14 cellular contexts compared by ENCODE assay signal in genomic region chr5:122967085-122967484, GRCh38.
DNase-seq lines count a peak whose midpoint lies in the region; ATAC-seq lines count a peak whose summit lies in the region.
"Had no signal": no experiment of that assay in that cellular context is flagged by ENCODE, and none has a peak within 500 bp of the region (broad histone marks: within the 10 kb centered on the region; RNA-seq: fewer than 3 reads in every experiment).

No MANE protein-coding gene starts in this region.

- H3K4me3 Mint-ChIP-seq in memory B cell = no peak overlapping the region
- H3K4me3 Mint-ChIP-seq: T-cell had no signal

- no peaks in the 10 kb centered on the region for H3K9me3 Mint-ChIP-seq in memory B cell

- DNase-seq in memory B cell (ENCODE audit: low spot score in 2 of 2) = no peak
- no peak for DNase-seq in activated CD4-positive, alpha-beta T cell treated with anti-CD3 and anti-CD28 coated beads, Interleukin-2, amount 50 U/mL, for 1 hour
- DNase-seq in SW 1271 (lab: John Stamatoyannopoulos, UW) = no peak
- no peak for DNase-seq in ecto neural progenitor cell (ENCODE audit: low spot score)
- DNase-seq: activated CD8-positive, alpha-beta memory T cell treated with anti-CD3 and anti-CD28 coated beads for 24 hours; cerebellar nuclear complex; foreskin fibroblast; left ventricle myocardium inferior; NCI-H1048; T-cell had no signal

- peaks cover 4% of the 10 kb centered on the region for H3K4me1 Mint-ChIP-seq in memory B cell
- H3K4me1 Mint-ChIP-seq: T-cell had no signal

- peak overlapping the region; percentile 20 for H3K27ac Mint-ChIP-seq in memory B cell
- H3K27ac Mint-ChIP-seq: T-cell had no signal

- ATAC-seq in GM19025 (IDR thresholded peaks at IDR 0.05; ENCODE audit: low read depth, unreplicated experiment) (peak; percentile 9), GM21619 (IDR thresholded peaks at IDR 0.05; ENCODE audit: unreplicated experiment) (peak; percentile 31), HG03135 (IDR thresholded peaks at IDR 0.05; ENCODE audit: unreplicated experiment) (peak; percentile 29), memory B cell (ENCODE audit: low read depth) (peak; percentile 48), GM18873 (IDR thresholded peaks at IDR 0.05; ENCODE audit: low FRiP score, unreplicated experiment) (no peak)
- ATAC-seq: T-cell had no signal

- H3K27me3 Mint-ChIP-seq in memory B cell = no peaks in the 10 kb centered on the region
- H3K27me3 Mint-ChIP-seq: T-cell had no signal

- H3K36me3 Mint-ChIP-seq in memory B cell = peaks cover 2% of the 10 kb centered on the region
